8 cellular contexts compared by ENCODE assay signal in genomic region chr1:212794561-212795014, GRCh38. TPM values are rescaled to one million over a fixed set of nuclear protein-coding genes. Genes with fewer than 3 reads are reported as not detected.
DNase-seq lines count a peak whose midpoint lies in the region; ATAC-seq and TF ChIP-seq lines count a peak whose summit lies in the region.

No MANE protein-coding gene starts in this region.

- no peaks in the 10 kb centered on the region for H3K27me3 ChIP-seq in foreskin keratinocyte
- H3K27me3 ChIP-seq in esophagus squamous epithelium = no peaks in the 10 kb centered on the region

- TF ChIP-seq POLR2A in esophagus squamous epithelium (IDR thresholded peaks at IDR 0.05) = peak in 1 of 4 donors; percentile 11

- intact Hi-C loops in esophagus squamous epithelium (cut with DNase I) = no loop called here

- no peak overlapping the region for H3K4me3 ChIP-seq in esophagus squamous epithelium

- H3K9me3 ChIP-seq in esophagus squamous epithelium = no peaks in the 10 kb centered on the region

- TF ChIP-seq CTCF in GM13976 (IDR thresholded peaks at IDR 0.05; ENCODE audit: borderline replicate concordance, control extremely low read depth, extremely low read depth, insufficient read depth, missing control alignments) (no peak), foreskin keratinocyte (conservative IDR thresholded peaks at IDR 0.05) (no peak), esophagus squamous epithelium (IDR thresholded peaks at IDR 0.05) (no peak)

- 58 to 86% methylated on average over 1 of the region's 1 CpG for WGBS in esophagus squamous epithelium, 2 donors

- H3K4me1 ChIP-seq in foreskin keratinocyte (no peaks in the 10 kb centered on the region), esophagus squamous epithelium (peaks cover 0 to 29% (median 13%) of the 10 kb centered on the region in 3 donors)

- H3K36me3 ChIP-seq in esophagus squamous epithelium = peaks cover 0 to 42% (median 0%) of the 10 kb centered on the region in 3 donors

- DNase-seq in GM13976 (ENCODE audit: low spot score) = peak; percentile 77
- DNase-seq in amniotic epithelial cell (ENCODE audit: low read depth) = peak; percentile 13
- no peak for DNase-seq in iPS-NIHi11 (ENCODE audit: low spot score)
- no peak for DNase-seq in foreskin keratinocyte
- DNase-seq in AG08395 (ENCODE audit: low spot score) = no peak
- DNase-seq in esophagus squamous epithelium (lab: John Stamatoyannopoulos, UW) = no peak

- H3K27ac ChIP-seq in foreskin keratinocyte = no peak overlapping the region
- H3K27ac ChIP-seq in esophagus squamous epithelium = peak overlapping the region in 1 of 4 donors; percentile 17

- ATAC-seq in GM21423 (IDR thresholded peaks at IDR 0.05; ENCODE audit: unreplicated experiment) = peak; percentile 78
- ATAC-seq in HG03571 (IDR thresholded peaks at IDR 0.05; ENCODE audit: unreplicated experiment) = peak; percentile 87
- no peak for ATAC-seq in foreskin keratinocyte

- in situ Hi-C loops in GM13976 (cut with MboI; ENCODE audit: low sequenced_read_pairs, unreplicated experiment) = no loop called here

RNA-seq across cellular contexts. Expression of gene TATDN3, which starts 2.9 kb away (rescaled TPM):
- total RNA-seq in foreskin keratinocyte = 8.7 and 9.4 TPM in 2 replicates
- 8.3 and 8.9 TPM in 2 replicates for polyA plus RNA-seq in foreskin keratinocyte
- total RNA-seq in esophagus squamous epithelium = 10 to 100 TPM in 2 of 4 donors, 1 to 10 TPM in 2; 3.4 to 15.6 (median 10.4) TPM

RNA-seq across cellular contexts. Expression of gene NSL1, which starts 3.0 kb away (rescaled TPM):
- total RNA-seq in foreskin keratinocyte (30.3 and 31.1 TPM in 2 replicates), esophagus squamous epithelium (10 to 100 TPM; 10.8 to 22.3 (median 16.9) TPM)
- polyA plus RNA-seq in foreskin keratinocyte = 15.1 and 18.4 TPM in 2 replicates

RNA-seq across cellular contexts. Expression of gene SPATA45, which starts 52.9 kb away (rescaled TPM):
- 0.44 TPM in 1 of 2 replicates, not detected in the other for total RNA-seq in foreskin keratinocyte
- polyA plus RNA-seq in foreskin keratinocyte = 0.19 TPM in 1 of 2 replicates, not detected in the other
- total RNA-seq in esophagus squamous epithelium = not detected

Comparison
In these comparisons a context has a peak if more than half of its experiments do, and no peak if none do; other contexts are left out.
1. DNase-seq: peak in GM13976 (single experiment) and amniotic epithelial cell (single experiment); none in iPS-NIHi11 (single experiment), foreskin keratinocyte (0 of 2), AG08395 (single experiment) and esophagus squamous epithelium (single experiment).